ENCODE assay signal across 28 cellular contexts in the genomic region with DNA sequence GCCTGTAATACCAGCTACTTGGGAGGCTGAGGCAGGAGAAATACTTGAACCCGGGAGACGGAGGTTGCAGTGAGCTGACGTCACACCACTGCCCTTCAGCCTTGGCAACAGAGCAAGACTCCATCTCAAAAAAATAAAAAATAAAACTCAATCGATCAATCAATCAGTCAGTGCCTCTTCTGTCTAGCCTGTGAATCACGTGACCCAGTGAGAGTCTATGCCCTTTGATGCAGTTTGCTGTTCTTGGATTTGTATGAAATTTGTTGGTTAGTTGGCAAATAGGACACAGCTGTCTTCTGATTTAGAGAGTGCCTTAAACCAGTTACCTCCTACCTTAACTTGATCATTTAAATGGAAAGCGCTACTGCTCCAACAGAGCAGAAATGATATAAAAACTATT. TPM values are rescaled to one million over a fixed set of nuclear protein-coding genes. Genes with fewer than 3 reads are reported as not detected.
"Had no signal": no experiment of that assay in that cellular context is flagged by ENCODE, and none has a peak within 500 bp of the region (broad histone marks: within the 10 kb centered on the region; RNA-seq: fewer than 3 reads in every experiment).

No MANE protein-coding gene starts in this region.

- H3K4me2 ChIP-seq: smooth muscle cell had no signal

- H3K4me1 ChIP-seq: pancreas, upper lobe of right lung had no signal

- DNase-seq: naive thymus-derived CD8-positive, alpha-beta T cell; nephron progenitor cell; nucleus accumbens; pancreas; psoas muscle; right cardiac atrium; spleen; stimulated activated CD4-positive, alpha-beta T cell treated with anti-CD3 and anti-CD28 coated beads, Interleukin-12 subunit alpha, Interleukin-12 subunit beta, amount 100 ng/mL, for 4 hours; stimulated activated CD4-positive, alpha-beta T cell treated with anti-CD3 and anti-CD28 coated beads, Interleukin-1b, Interleukin-23, amount 100 ng/mL, for 48 hours; stimulated activated CD4-positive, alpha-beta T cell treated with anti-CD3 and anti-CD28 coated beads, Interleukin-4, amount 100 ng/mL, for 1 hour; stimulated activated CD4-positive, alpha-beta T cell treated with anti-CD3 and anti-CD28 coated beads, Interleukin-4, amount 100 ng/mL, for 4 hours; stimulated activated CD8-positive, alpha-beta memory T cell treated with anti-CD3 and anti-CD28 coated beads, Interleukin-4, amount 100 ng/mL, for 48 hours; stimulated activated naive CD4-positive, alpha-beta T cell; stimulated activated naive CD8-positive, alpha-beta T cell treated with anti-CD3 and anti-CD28 coated beads, Interleukin-15, amount 100 ng/mL, for 72 hours; stimulated activated naive CD8-positive, alpha-beta T cell treated with anti-CD3 and anti-CD28 coated beads, Interleukin-15, Interleukin-2, amounts not matched to agents 100 U/mL and 50 U/mL, for 24 hours; substantia nigra; testis; tibial artery; transverse colon; upper lobe of right lung; uterus had no signal

- H3K36me3 ChIP-seq: neutrophil, pancreas, spleen, suprapubic skin, tibial artery, transverse colon, upper lobe of right lung, uterus had no signal

- H3K4me3 ChIP-seq: pancreas, psoas muscle, skin epidermis, smooth muscle cell, spleen, suprapubic skin, testis, tibial artery, transverse colon, upper lobe of right lung, uterus had no signal

- H3K27ac ChIP-seq: neutrophil, pancreas, psoas muscle, skin epidermis, spleen, suprapubic skin, testis, tibial artery, transverse colon, upper lobe of right lung, uterus had no signal

- H3K27me3 ChIP-seq: spleen, suprapubic skin, testis, tibial artery, transverse colon, upper lobe of right lung, uterus had no signal

- FAIRE-seq: pancreas had no signal

- H3K9me3 ChIP-seq: neutrophil, pancreas, psoas muscle, spleen, suprapubic skin, testis, tibial artery, transverse colon, upper lobe of right lung, uterus had no signal

- ATAC-seq: naive thymus-derived CD8-positive, alpha-beta T cell; natural killer cell treated with Interleukin-12 subunit alpha and Interleukin-12 subunit beta and Interleukin-15 and Interleukin-18, amount 100 ng/mL, for 72 hours; pancreas; psoas muscle; right cardiac atrium; sciatic nerve; stimulated activated memory B cell treated with anti-CD40 and anti-IgM and Interleukin-4, amounts not matched to agents 10 μg/mL and 1 μg/mL and 100 μg/mL, for 72 hours; stimulated activated naive CD8-positive, alpha-beta T cell treated with anti-CD3 and anti-CD28 coated beads, Interleukin-15, amount 100 ng/mL, for 72 hours; stimulated activated naive CD8-positive, alpha-beta T cell treated with anti-CD3 and anti-CD28 coated beads, Interleukin-15, Interleukin-2, amounts not matched to agents 100 U/mL and 50 U/mL, for 24 hours; upper lobe of right lung had no signal

RNA-seq across cellular contexts. Expression of a gene that starts 3.6 kb away (rescaled TPM):
- total RNA-seq: naive thymus-derived CD8-positive, alpha-beta T cell had no signal
- polyA plus RNA-seq: naive thymus-derived CD8-positive, alpha-beta T cell had no signal
